ENCODE assay signal across 19 cellular contexts in the genomic region with DNA sequence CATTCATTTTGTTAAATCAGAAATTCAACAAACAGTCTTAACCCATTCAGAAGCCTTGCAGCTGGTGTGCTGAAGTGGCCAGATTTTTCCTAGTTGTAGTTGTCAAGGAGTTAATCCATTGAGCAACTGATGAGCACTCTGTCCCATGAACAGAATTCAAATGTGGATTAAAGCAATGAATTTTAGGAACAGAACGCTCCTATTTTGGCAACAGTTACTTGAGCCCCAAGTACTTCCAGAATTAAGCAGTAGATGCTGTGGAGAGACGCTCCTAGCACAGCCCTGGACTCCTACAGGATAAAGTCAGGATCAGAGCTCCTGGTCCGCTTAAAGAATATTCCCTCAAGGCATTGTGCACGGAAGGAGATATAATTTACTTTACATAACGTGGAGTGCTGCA. TPM values are rescaled to one million over a fixed set of nuclear protein-coding genes. Genes with fewer than 3 reads are reported as not detected.
DNase-seq lines count a peak whose midpoint lies in the region; ATAC-seq, FAIRE-seq and TF ChIP-seq lines count a peak whose summit lies in the region.
"Had no signal": no experiment of that assay in that cellular context is flagged by ENCODE, and none has a peak within 500 bp of the region (broad histone marks: within the 10 kb centered on the region; RNA-seq: fewer than 3 reads in every experiment).

No MANE protein-coding gene starts in this region.

- no peaks in the 10 kb centered on the region for H3K9me3 Mint-ChIP-seq in glutamatergic neuron (ENCODE audit: unreplicated experiment)

- ATAC-seq in gastrocnemius medialis, result peak; percentile 22 to 46
- no peak for ATAC-seq in GM18498 (IDR thresholded peaks at IDR 0.05; ENCODE audit: unreplicated experiment)
- ATAC-seq: HCT116, K562, Right ventricle myocardium inferior, SK-N-SH treated with all-trans-retinoic acid at 6 μM for 48 hours had no signal

- peak; percentile 25 for FAIRE-seq in D721Med (lab: Jason Lieb, UNC)
- FAIRE-seq: K562 had no signal

- peak overlapping the region; percentile 58 for H3K27ac ChIP-seq in SK-N-MC
- H3K27ac ChIP-seq in gastrocnemius medialis, result peak overlapping the region; percentile 32 to 83 (median 65)
- H3K27ac ChIP-seq in Karpas-422 (ENCODE audit: low read length), result no peak overlapping the region

- no peaks in the 10 kb centered on the region for H3K79me2 ChIP-seq in Karpas-422 (ENCODE audit: low read length)

- H3K9me2 ChIP-seq in Karpas-422 (replicated peaks; ENCODE audit: insufficient read depth, low read length), result peaks cover 3% of the 10 kb centered on the region; the same call in 1 of the 2 replicates

- H4K20me1 ChIP-seq in Karpas-422 (ENCODE audit: insufficient read depth, low read depth, low read length), result no peaks in the 10 kb centered on the region

- peak overlapping the region; percentile 78 for H3K27ac Mint-ChIP-seq in glutamatergic neuron (ENCODE audit: unreplicated experiment)
- H3K27ac Mint-ChIP-seq: CD4-positive, CD25-positive, alpha-beta regulatory T cell had no signal

- no peak for DNase-seq in D721Med (ENCODE audit: insufficient read length, low spot score)
- no peak for DNase-seq in SK-N-MC (ENCODE audit: low read depth, low spot score)
- DNase-seq in glutamatergic neuron, result no peak
- no peak for DNase-seq in gastrocnemius medialis
- no peak for DNase-seq in Karpas-422
- DNase-seq in SK-N-DZ (ENCODE audit: low spot score), result no peak
- DNase-seq: ACHN; AML-193; Calu3; CD4-positive, CD25-positive, alpha-beta regulatory T cell; DMS79; NCI-H1417 treated with DMSO at 0.1 percent for 48 hours; NCI-H1930; Peyer's patch had no signal

- H3K9me3 ChIP-seq in SK-N-MC (ENCODE audit: low read depth, low read length), result 0 out of 2 replicates have a peak, but pooled peaks cover 3% of the 10 kb centered on the region
- no peaks in the 10 kb centered on the region for H3K9me3 ChIP-seq in gastrocnemius medialis
- H3K9me3 ChIP-seq in Karpas-422 (ENCODE audit: low read length), result peaks cover 3% of the 10 kb centered on the region
- H3K9me3 ChIP-seq: Peyer's patch had no signal

- H3K27me3 ChIP-seq in gastrocnemius medialis (no peaks in the 10 kb centered on the region), Karpas-422 (ENCODE audit: low read length) (peaks cover 6% of the 10 kb centered on the region; the same call in 1 of the 2 replicates)
- H3K27me3 ChIP-seq: Peyer's patch had no signal

- no peak overlapping the region for H2AFZ ChIP-seq in Karpas-422 (ENCODE audit: low read length)

- intact Hi-C loops in gastrocnemius medialis (cut with DNase I; ENCODE audit: low total_unique reads), result no loop called here

- no peak for TF ChIP-seq POLR2A in gastrocnemius medialis (IDR thresholded peaks at IDR 0.05)

- no peaks in the 10 kb centered on the region for H3K36me3 Mint-ChIP-seq in glutamatergic neuron (ENCODE audit: unreplicated experiment)
- H3K36me3 Mint-ChIP-seq: CD4-positive, CD25-positive, alpha-beta regulatory T cell had no signal

- H3K4me3 ChIP-seq in SK-N-MC, result no peak overlapping the region; the same call in 1 of the 2 replicates
- H3K4me3 ChIP-seq in gastrocnemius medialis, result no peak overlapping the region
- no peak overlapping the region for H3K4me3 ChIP-seq in Karpas-422 (ENCODE audit: low read length)
- H3K4me3 ChIP-seq: K562, Peyer's patch had no signal

- no peak overlapping the region for H3K4me2 ChIP-seq in Karpas-422 (ENCODE audit: low read depth, low read length, poor library complexity, severe bottlenecking)

- H3K4me1 ChIP-seq in gastrocnemius medialis (peaks cover 35 to 44% of the 10 kb centered on the region in 2 donors), Karpas-422 (ENCODE audit: low read length) (no peaks in the 10 kb centered on the region)
- H3K4me1 ChIP-seq: Peyer's patch had no signal

- H3K4me3 Mint-ChIP-seq in glutamatergic neuron (ENCODE audit: unreplicated experiment), result no peak overlapping the region
- H3K4me3 Mint-ChIP-seq: CD4-positive, CD25-positive, alpha-beta regulatory T cell had no signal

- peaks cover 27% of the 10 kb centered on the region for H3K4me1 Mint-ChIP-seq in glutamatergic neuron (ENCODE audit: low read depth, unreplicated experiment)
- H3K4me1 Mint-ChIP-seq: CD4-positive, CD25-positive, alpha-beta regulatory T cell had no signal

- in situ Hi-C loops in gastrocnemius medialis (cut with MboI; ENCODE audit: low sequenced_read_pairs in 4 of 4), result no loop called here

- no peak overlapping the region for H3K9ac ChIP-seq in SK-N-MC (ENCODE audit: insufficient read length)
- no peak overlapping the region for H3K9ac ChIP-seq in Karpas-422 (ENCODE audit: low read length)

- peaks cover 2% of the 10 kb centered on the region for H3K27me3 Mint-ChIP-seq in glutamatergic neuron (ENCODE audit: unreplicated experiment)
- H3K27me3 Mint-ChIP-seq: CD4-positive, CD25-positive, alpha-beta regulatory T cell had no signal

- H3K36me3 ChIP-seq in SK-N-MC (ENCODE audit: insufficient read depth, low read length) (peaks cover 76% of the 10 kb centered on the region), gastrocnemius medialis (no peaks in the 10 kb centered on the region), Karpas-422 (ENCODE audit: insufficient read depth, low read length) (no peaks in the 10 kb centered on the region)
- H3K36me3 ChIP-seq: Peyer's patch had no signal

- TF ChIP-seq CTCF in D721Med (IDR thresholded peaks at IDR 0.05; ENCODE audit: insufficient read depth, missing control alignments), result no peak
- TF ChIP-seq CTCF in glutamatergic neuron (IDR thresholded peaks at IDR 0.05; ENCODE audit: partially characterized antibody, unreplicated experiment), result no peak
- TF ChIP-seq CTCF in gastrocnemius medialis (IDR thresholded peaks at IDR 0.05 in 4 of 5, conservative IDR thresholded peaks at IDR 0.05 in 1 of 5), result no peak

RNA-seq across cellular contexts. Expression of a gene that starts 53.4 kb away (rescaled TPM):
- total RNA-seq in glutamatergic neuron (ENCODE audit: unreplicated experiment) (69.6 TPM), gastrocnemius medialis (1 to 10 TPM; 2.2 to 7.1 (median 5.4) TPM)
- not detected in 2 replicates for total RNA-seq in Karpas-422 (2014; rRNA removed; shearing (Covaris generic); ENCODE audit: low replicate concordance)
- polyA plus RNA-seq in SK-N-DZ (2014; cell fraction: cytosol; rRNA removed), result 2.9 and 4.6 TPM in 2 replicates
- 22.4 and 25.8 TPM in 2 replicates for polyA plus RNA-seq in SK-N-DZ (2014; cell fraction: nucleus; rRNA removed)
- total RNA-seq: Calu3; CD4-positive, CD25-positive, alpha-beta regulatory T cell had no signal
- polyA plus RNA-seq: CD4-positive, CD25-positive, alpha-beta regulatory T cell; K562 had no signal
